Comparison of ENCODE assay signal across 22 cellular contexts in genomic region chr12:102939670-102940222, GRCh38. TPM values are rescaled to one million over a fixed set of nuclear protein-coding genes. Genes with fewer than 3 reads are reported as not detected.
DNase-seq lines count a peak whose midpoint lies in the region; ATAC-seq and TF ChIP-seq lines count a peak whose summit lies in the region.
"Had no signal": no experiment of that assay in that cellular context is flagged by ENCODE, and none has a peak within 500 bp of the region (broad histone marks: within the 10 kb centered on the region; RNA-seq: fewer than 3 reads in every experiment).

No MANE protein-coding gene starts in this region.

- no peak overlapping the region for H2AFZ ChIP-seq in OCI-LY7 (ENCODE audit: low read length)

- BruUV-seq in OCI-LY7 (replicated peaks; lab: Mats Ljungman, UMichigan): no TSS peak

- no peak for ATAC-seq in GM21717 (IDR thresholded peaks at IDR 0.05; ENCODE audit: unreplicated experiment)
- ATAC-seq: activated CD4-positive, CD25-positive, alpha-beta regulatory T cell treated with anti-CD3 and anti-CD28 coated beads, Interleukin-2, amount 50 U/mL, for 24 hours; activated naive CD4-positive, alpha-beta T cell treated with anti-CD3 and anti-CD28 coated beads, Interleukin-2, amount 50 U/mL, for 72 hours; body of pancreas; effector memory CD8-positive, alpha-beta T cell; left lung had no signal

- no peak overlapping the region for H3K27ac ChIP-seq in C4-2B
- H3K27ac ChIP-seq in OCI-LY7 (ENCODE audit: low read depth, low read length, poor library complexity, severe bottlenecking): no peak overlapping the region
- H3K27ac ChIP-seq: body of pancreas, left lung, vagina had no signal

- H3K9me3 ChIP-seq in OCI-LY7 (ENCODE audit: low read length): no peaks in the 10 kb centered on the region
- H3K9me3 ChIP-seq: body of pancreas, vagina had no signal

- no peak overlapping the region for H3K4me3 ChIP-seq in OCI-LY7 (ENCODE audit: low read depth, low read length, poor library complexity, severe bottlenecking)
- H3K4me3 ChIP-seq: body of pancreas, left lung, vagina had no signal

- POLR2A ChIA-PET in OCI-LY7 (lab: Charles Lee): no interaction called here

- H3K79me2 ChIP-seq in OCI-LY7 (ENCODE audit: insufficient read depth, low read depth, low read length): no peaks in the 10 kb centered on the region

- no peaks in the 10 kb centered on the region for H3K9me2 ChIP-seq in OCI-LY7 (ENCODE audit: insufficient read depth, low read length)

- H3K4me2 ChIP-seq in OCI-LY7 (ENCODE audit: low read length): no peak overlapping the region

- intact Hi-C loops in OCI-LY7 (cut with micrococcal nuclease; ENCODE audit: unreplicated experiment): no loop called here

- no peaks in the 10 kb centered on the region for H4K20me1 ChIP-seq in OCI-LY7 (ENCODE audit: insufficient read depth, low read length)

- H3K36me3 ChIP-seq in OCI-LY7 (ENCODE audit: insufficient read depth, low read length): no peaks in the 10 kb centered on the region
- H3K36me3 ChIP-seq: left lung, vagina had no signal

- H3K4me1 ChIP-seq in OCI-LY7 (ENCODE audit: insufficient read depth, low read length, poor library complexity, severe bottlenecking): no peaks in the 10 kb centered on the region
- H3K4me1 ChIP-seq: body of pancreas, left lung, vagina had no signal

- TF ChIP-seq CTCF in C4-2B (conservative IDR thresholded peaks at IDR 0.05) (peak; percentile 30), GM12873 (IDR thresholded peaks at IDR 0.05; ENCODE audit: insufficient read depth, low read depth, low read length, missing control alignments) (peak; percentile 34), OCI-LY7 (conservative IDR thresholded peaks at IDR 0.05; ENCODE audit: low read length) (0 out of 2 replicates have a peak, but pooled peaks have one; percentile 29)

- DNase-seq in OCI-LY7 (ENCODE audit: low spot score) (no peak), kidney tubule cell (ENCODE audit: low spot score) (peak; percentile 18), 8988T (no peak), SHP77 (lab: John Stamatoyannopoulos, UW) (no peak), COLO829 (ENCODE audit: low spot score) (no peak)
- DNase-seq: activated CD8-positive, alpha-beta memory T cell treated with anti-CD3 and anti-CD28 coated beads for 24 hours; body of pancreas; CD8-positive, alpha-beta memory T cell; effector memory CD8-positive, alpha-beta T cell; left lung; NCI-H1694 treated with DMSO at 0.1 percent for 48 hours; NCI-H510A; SIG-M5 had no signal

- CTCF ChIA-PET in OCI-LY7 (lab: Charles Lee; ENCODE audit: unreplicated experiment): interaction anchor here (0.9 kb wide), 1 partner anchor 57 kb away, joined by 3 read pairs; no protein-coding TSS in a partner anchor

RNA-seq across cellular contexts. Expression of gene ASCL1, which starts 17.7 kb away (rescaled TPM):
- total RNA-seq in OCI-LY7 (2014; rRNA removed; shearing (Covaris generic)): not detected in 2 replicates
- total RNA-seq in OCI-LY7 (2022): not detected in 2 replicates
- total RNA-seq: body of pancreas; CD8-positive, alpha-beta memory T cell; fibroblast of lung; M059J; T-helper 2 cell treated with Interferon-gamma antibody and Interleukin-4, amounts not matched to agents 100 ng/mL and 5 ng/mL, for 36 hours; vagina had no signal

RNA-seq across cellular contexts. Expression of gene PAH, which starts 22.7 kb away (rescaled TPM):
- not detected in 2 replicates for total RNA-seq in OCI-LY7 (2014; rRNA removed; shearing (Covaris generic))
- total RNA-seq in OCI-LY7 (2022): not detected in 2 replicates
- total RNA-seq: fibroblast of lung; left lung; M059J; T-helper 2 cell treated with Interferon-gamma antibody and Interleukin-4, amounts not matched to agents 100 ng/mL and 5 ng/mL, for 36 hours; vagina had no signal
